In the genomic region with DNA sequence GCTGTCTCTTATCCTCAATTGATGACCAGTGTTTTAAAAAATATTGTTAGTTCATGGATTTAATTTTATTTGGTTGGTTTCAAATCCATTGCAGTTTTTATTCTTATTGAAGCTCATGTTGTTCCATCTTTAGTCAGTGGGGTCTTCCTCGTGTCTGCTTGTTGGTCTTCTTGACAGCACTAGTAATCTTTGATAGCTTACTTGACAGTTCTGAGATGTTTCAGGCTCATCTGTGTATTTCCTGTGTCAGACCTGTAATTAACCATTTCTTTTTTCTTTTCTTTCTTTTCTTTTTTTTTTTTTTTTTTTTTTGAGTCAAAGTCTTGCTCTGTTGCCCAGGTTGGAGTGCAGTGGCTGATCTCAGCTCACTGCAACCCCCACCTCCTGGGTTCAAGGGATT, we compare ENCODE assay signal across 27 cellular contexts.
"Had no signal": no experiment of that assay in that cellular context is flagged by ENCODE, and none has a peak within 500 bp of the region (broad histone marks: within the 10 kb centered on the region; RNA-seq: fewer than 3 reads in every experiment).

No MANE protein-coding gene starts in this region.

- DNase-seq: activated CD4-positive, alpha-beta T cell treated with anti-CD3 and anti-CD28 coated beads for 48 hours; activated CD4-positive, alpha-beta T cell treated with anti-CD3 and anti-CD28 coated beads, Interleukin-2, amount 50 U/mL, for 1 hour; activated CD4-positive, alpha-beta T cell treated with anti-CD3 and anti-CD28 coated beads, Interleukin-2, amount 50 U/mL, for 48 hours; activated CD8-positive, alpha-beta memory T cell treated with anti-CD3 and anti-CD28 coated beads, Interleukin-2, amount 50 U/mL, for 48 hours; activated gamma-delta T cell; activated naive CD4-positive, alpha-beta T cell; activated naive CD4-positive, alpha-beta T cell treated with anti-CD3 and anti-CD28 coated beads, Interleukin-2, amount 10 ng/mL, durations not matched to agents 7 days and 5 days; activated naive CD8-positive, alpha-beta T cell treated with anti-CD3 and anti-CD28 coated beads, Interleukin-2, amount 10 ng/mL, durations not matched to agents 7 days and 5 days; activated T-cell treated with anti-CD3 and anti-CD28 coated beads for 4 hours; activated T-cell treated with anti-CD3 and anti-CD28 coated beads, Interleukin-2, amount 50 U/mL, for 24 hours; activated T-cell treated with anti-CD3 and anti-CD28 coated beads, Interleukin-2, amount 50 U/mL, for 72 hours; central memory CD4-positive, alpha-beta T cell; dorsolateral prefrontal cortex; effector memory CD4-positive, alpha-beta T cell; esophagus squamous epithelium; foreskin melanocyte; heart right ventricle; SW 1271; T-cell; T1000 had no signal

- H3K9me3 Mint-ChIP-seq: activated naive CD4-positive, alpha-beta T cell treated with anti-CD3 and anti-CD28 coated beads, Interleukin-2, amount 10 ng/mL, durations not matched to agents 7 days and 5 days; activated naive CD4-positive, alpha-beta T cell treated with anti-CD3 and anti-CD28 coated beads, Interleukin-2, amount 50 U/mL, for 72 hours; activated naive CD8-positive, alpha-beta T cell treated with anti-CD3 and anti-CD28 coated beads, Interleukin-2, amount 10 ng/mL, durations not matched to agents 7 days and 5 days; activated T-cell treated with anti-CD3 and anti-CD28 coated beads, Interleukin-2, amount 50 U/mL, for 24 hours; activated T-cell treated with anti-CD3 and anti-CD28 coated beads, Interleukin-2, amount 50 U/mL, for 72 hours; brain; dendritic cell treated with granulocyte-macrophage colony-stimulating factor and Interleukin-4, amounts not matched to agents 40 ng/mL and 50 ng/mL, for 4 days; T-cell; T-helper 1 cell treated with Interleukin-12 subunit alpha and Interleukin-12 subunit beta and Interleukin-4 antibody, amounts not matched to agents 30 μg/mL and 1 μg/mL, for 36 hours; T-helper 2 cell treated with Interferon-gamma antibody and Interleukin-4, amounts not matched to agents 5 μg/mL and 100 μg/mL, for 36 hours; WTC11 had no signal

- H3K4me1 Mint-ChIP-seq: WTC11 had no signal

- H3K27me3 Mint-ChIP-seq: activated naive CD4-positive, alpha-beta T cell treated with anti-CD3 and anti-CD28 coated beads, Interleukin-2, amount 10 ng/mL, durations not matched to agents 7 days and 5 days; activated naive CD8-positive, alpha-beta T cell treated with anti-CD3 and anti-CD28 coated beads, Interleukin-2, amount 10 ng/mL, durations not matched to agents 7 days and 5 days; activated T-cell treated with anti-CD3 and anti-CD28 coated beads, Interleukin-2, amount 50 U/mL, for 24 hours; brain; dendritic cell treated with granulocyte-macrophage colony-stimulating factor and Interleukin-4, amounts not matched to agents 40 ng/mL and 50 ng/mL, for 4 days; T-cell had no signal

- H3K27ac Mint-ChIP-seq: activated naive CD4-positive, alpha-beta T cell treated with anti-CD3 and anti-CD28 coated beads, Interleukin-2, amount 10 ng/mL, durations not matched to agents 7 days and 5 days; activated naive CD8-positive, alpha-beta T cell treated with anti-CD3 and anti-CD28 coated beads, Interleukin-2, amount 10 ng/mL, durations not matched to agents 7 days and 5 days; activated T-cell treated with anti-CD3 and anti-CD28 coated beads, Interleukin-2, amount 50 U/mL, for 24 hours; activated T-cell treated with anti-CD3 and anti-CD28 coated beads, Interleukin-2, amount 50 U/mL, for 72 hours; brain; dendritic cell treated with granulocyte-macrophage colony-stimulating factor and Interleukin-4, amounts not matched to agents 40 ng/mL and 50 ng/mL, for 4 days; T-helper 1 cell treated with Interleukin-12 subunit alpha and Interleukin-12 subunit beta and Interleukin-4 antibody, amounts not matched to agents 30 μg/mL and 1 μg/mL, for 36 hours; T-helper 2 cell treated with Interferon-gamma antibody and Interleukin-4, amounts not matched to agents 5 μg/mL and 100 μg/mL, for 36 hours; WTC11 had no signal

- ATAC-seq: activated naive CD4-positive, alpha-beta T cell treated with anti-CD3 and anti-CD28 coated beads, Interleukin-2, amount 50 U/mL, for 72 hours; activated T-cell treated with anti-CD3 and anti-CD28 coated beads, Interleukin-2, amount 50 U/mL, for 72 hours; gastroesophageal sphincter; heart right ventricle; T-cell; WTC11 had no signal

- H3K36me3 Mint-ChIP-seq: activated naive CD4-positive, alpha-beta T cell treated with anti-CD3 and anti-CD28 coated beads, Interleukin-2, amount 50 U/mL, for 72 hours had no signal

- H3K4me3 Mint-ChIP-seq: activated naive CD4-positive, alpha-beta T cell treated with anti-CD3 and anti-CD28 coated beads, Interleukin-2, amount 10 ng/mL, durations not matched to agents 7 days and 5 days; activated naive CD8-positive, alpha-beta T cell treated with anti-CD3 and anti-CD28 coated beads, Interleukin-2, amount 10 ng/mL, durations not matched to agents 7 days and 5 days; activated T-cell treated with anti-CD3 and anti-CD28 coated beads, Interleukin-2, amount 50 U/mL, for 24 hours; activated T-cell treated with anti-CD3 and anti-CD28 coated beads, Interleukin-2, amount 50 U/mL, for 72 hours; brain; dendritic cell treated with granulocyte-macrophage colony-stimulating factor and Interleukin-4, amounts not matched to agents 40 ng/mL and 50 ng/mL, for 4 days; T-cell; T-helper 1 cell treated with Interleukin-12 subunit alpha and Interleukin-12 subunit beta and Interleukin-4 antibody, amounts not matched to agents 30 μg/mL and 1 μg/mL, for 36 hours; T-helper 2 cell treated with Interferon-gamma antibody and Interleukin-4, amounts not matched to agents 5 μg/mL and 100 μg/mL, for 36 hours; WTC11 had no signal
